In genomic region chr3:55163421-55163820, GRCh38 we compare ENCODE assay signal across 27 cellular contexts.
"Had no signal": no experiment of that assay in that cellular context is flagged by ENCODE, and none has a peak within 500 bp of the region (broad histone marks: within the 10 kb centered on the region; RNA-seq: fewer than 3 reads in every experiment).

No MANE protein-coding gene starts in this region.

- H3K9me3 ChIP-seq: SJCRH30, SK-N-SH had no signal

- H3K4me2 ChIP-seq: SK-N-SH had no signal

- H3K27ac ChIP-seq: RWPE1, SJCRH30, VCaP had no signal

- H3K36me3 ChIP-seq: SJCRH30 had no signal

- H3K27me3 ChIP-seq: SJCRH30 had no signal

- H3K4me3 ChIP-seq: SJCRH30 had no signal

- H3K9ac ChIP-seq: SK-N-SH had no signal

- DNase-seq: activated CD4-positive, alpha-beta memory T cell treated with anti-CD3 and anti-CD28 coated beads, Interleukin-2, amount 10 ng/mL, durations not matched to agents 7 days and 5 days; activated CD4-positive, alpha-beta T cell treated with anti-CD3 and anti-CD28 coated beads, Interleukin-2, amount 50 U/mL, for 1 hour; activated CD4-positive, CD25-positive, alpha-beta regulatory T cell; activated gamma-delta T cell treated with Interleukin-2 at 50 U/mL for 16 hours; activated naive CD4-positive, alpha-beta T cell treated with anti-CD3 and anti-CD28 coated beads, Interleukin-2, amount 10 ng/mL, durations not matched to agents 7 days and 5 days; activated naive CD8-positive, alpha-beta T cell treated with anti-CD3 and anti-CD28 coated beads for 36 hours; activated T-cell treated with anti-CD3 and anti-CD28 coated beads for 4 hours; activated T-cell treated with anti-CD3 and anti-CD28 coated beads, Interleukin-2, amount 50 U/mL, for 48 hours; cerebellar nuclear complex; Karpas-422; NCI-H1048; NCI-H146; NCI-H1930; NCI-H2171; NCI-H345; NCI-H510A; NCI-H526 treated with DMSO at 0.1 percent for 48 hours; NCI-H82; OCI-M1; Right ventricle myocardium superior; SJCRH30; SK-N-SH; T-helper 1 cell had no signal

- ATAC-seq: activated T-helper 17 cell treated with anti-CD3 and anti-CD28 coated beads, Interleukin-2, amount 50 U/mL, for 72 hours; Panc1 had no signal
